In genomic region chr6:22605736-22606135, GRCh38 we compare ENCODE assay signal across 26 cellular contexts. TPM values are rescaled to one million over a fixed set of nuclear protein-coding genes. Genes with fewer than 3 reads are reported as not detected.
DNase-seq lines count a peak whose midpoint lies in the region; ATAC-seq, FAIRE-seq and TF ChIP-seq lines count a peak whose summit lies in the region.
"Had no signal": no experiment of that assay in that cellular context is flagged by ENCODE, and none has a peak within 500 bp of the region (broad histone marks: within the 10 kb centered on the region; RNA-seq: fewer than 3 reads in every experiment).

No MANE protein-coding gene starts in this region.

- no peaks in the 10 kb centered on the region for H3K27me3 ChIP-seq in H1 (replicated peaks in 1 of 4; ENCODE audit: control insufficient read depth in 3 of 4, extremely low read depth in 1 of 4, insufficient read depth in 3 of 4, low read length in 3 of 4)
- H3K27me3 ChIP-seq in tibial artery, result no peaks in the 10 kb centered on the region
- H3K27me3 ChIP-seq: BLaER1 had no signal

- no peak overlapping the region for H3K23ac ChIP-seq in H1 (ENCODE audit: insufficient read length)

- no peak for TF ChIP-seq POLR2A in H1 (IDR thresholded peaks at IDR 0.05; ENCODE audit: control extremely low read depth in 1 of 2, low read depth in 2 of 2, low read length in 2 of 2)

- no peak overlapping the region for H2BK15ac ChIP-seq in H1 (ENCODE audit: low read length)

- no peak overlapping the region for H4K8ac ChIP-seq in H1 (ENCODE audit: extremely low read depth, insufficient read depth, low read length)

- no peak overlapping the region for H2BK120ac ChIP-seq in H1 (replicated peaks; ENCODE audit: low read depth, low read length)

- TF ChIP-seq EP300 in H1 (IDR thresholded peaks at IDR 0.05; ENCODE audit: borderline replicate concordance in 1 of 2, low read depth in 2 of 2, low read length in 2 of 2), result no peak

- H3K27ac Mint-ChIP-seq in WTC11, result peak overlapping the region; percentile 58; the same call in 1 of the 2 replicates
- no peak overlapping the region for H3K27ac Mint-ChIP-seq in endothelial cell (ENCODE audit: unreplicated experiment)
- H3K27ac Mint-ChIP-seq: CD4-positive, alpha-beta T cell had no signal

- POLR2A ChIA-PET in WTC11 (lab: Charles Lee) (no interaction called here), H1 (lab: Charles Lee; ENCODE audit: partially characterized antibody) (no interaction called here)

- H3K9ac ChIP-seq in H1 (replicated peaks in 1 of 4; ENCODE audit: extremely low read depth in 1 of 4, low read depth in 3 of 4, low read length in 3 of 4), result no peak overlapping the region
- H3K9ac ChIP-seq: BLaER1 had no signal

- peaks cover 16% of the 10 kb centered on the region for H3K9me3 Mint-ChIP-seq in WTC11
- H3K9me3 Mint-ChIP-seq in endothelial cell (ENCODE audit: unreplicated experiment), result no peaks in the 10 kb centered on the region
- H3K9me3 Mint-ChIP-seq: CD4-positive, alpha-beta T cell had no signal

- H2BK12ac ChIP-seq in H1 (ENCODE audit: low read depth, low read length), result no peak overlapping the region

- H3K4me3 ChIP-seq in H1 (ENCODE audit: extremely low read depth in 1 of 4, insufficient read depth in 2 of 4, low read depth in 3 of 4, low read length in 4 of 4) (no peak overlapping the region), tibial artery (no peak overlapping the region)
- H3K4me3 ChIP-seq: BLaER1, GM12878, HAP-1 had no signal

- no peak overlapping the region for H3K27ac ChIP-seq in H1 (ENCODE audit: low read depth, low read length)
- no peak overlapping the region for H3K27ac ChIP-seq in tibial artery
- H3K27ac ChIP-seq: BLaER1 had no signal

- DNase-seq in COLO829 (ENCODE audit: low spot score) (peak; percentile 47), WTC11 (ENCODE audit: low spot score) (no peak), H1 (ENCODE audit: low read depth in 1 of 2, low spot score in 2 of 2) (no peak), putamen (ENCODE audit: low spot score) (peak; percentile 11), hypothalamus (lab: John Stamatoyannopoulos, UW) (no peak), endothelial cell (ENCODE audit: low spot score) (no peak), tibial artery (no peak)
- DNase-seq: ACHN; Caco-2; CD4-positive, alpha-beta T cell; DMS 273 treated with DMSO at 0.1 percent for 48 hours; DMS79 treated with DMSO at 0.1 percent for 48 hours; KG1; NCI-H1105; NCI-H146; NCI-H2029 treated with DMSO at 0.1 percent for 48 hours; NCI-H2171; NCI-H524 treated with DMSO at 0.1 percent for 48 hours; NCI-H82; Right ventricle myocardium superior had no signal

- no peak overlapping the region for H3K18ac ChIP-seq in H1 (ENCODE audit: extremely low read depth, low read length)

- no peak overlapping the region for H3K4me3 Mint-ChIP-seq in WTC11
- H3K4me3 Mint-ChIP-seq in endothelial cell (ENCODE audit: unreplicated experiment), result no peak overlapping the region
- H3K4me3 Mint-ChIP-seq: CD4-positive, alpha-beta T cell had no signal

- no peaks in the 10 kb centered on the region for H3K27me3 Mint-ChIP-seq in WTC11 (ENCODE audit: low read depth)
- no peaks in the 10 kb centered on the region for H3K27me3 Mint-ChIP-seq in endothelial cell (ENCODE audit: unreplicated experiment)
- H3K27me3 Mint-ChIP-seq: CD4-positive, alpha-beta T cell had no signal

- H3K4me1 Mint-ChIP-seq in WTC11 (peaks cover 11% of the 10 kb centered on the region), endothelial cell (ENCODE audit: unreplicated experiment) (no peaks in the 10 kb centered on the region)

- no peak for TF ChIP-seq RAD21 in H1 (IDR thresholded peaks at IDR 0.05 in 1 of 2, conservative IDR thresholded peaks at IDR 0.05 in 1 of 2; ENCODE audit: low read depth in 2 of 2, low read length in 2 of 2)

- H3K79me1 ChIP-seq in H1 (ENCODE audit: low read depth, low read length), result no peaks in the 10 kb centered on the region

- no peak overlapping the region for H3K56ac ChIP-seq in H1 (replicated peaks; ENCODE audit: insufficient read length, low read depth, low read length)

- no peak overlapping the region for H3K4ac ChIP-seq in H1 (replicated peaks; ENCODE audit: insufficient read length, low read depth, low read length)

- no peak overlapping the region for H2BK20ac ChIP-seq in H1 (ENCODE audit: low read length)

- H3K36me3 ChIP-seq in H1 (ENCODE audit: control insufficient read depth in 2 of 4, insufficient read depth in 4 of 4, low read length in 3 of 4) (no peaks in the 10 kb centered on the region), tibial artery (no peaks in the 10 kb centered on the region)
- H3K36me3 ChIP-seq: BLaER1, HAP-1 had no signal

- no peak for TF ChIP-seq CTCF in WTC11 (IDR thresholded peaks at IDR 0.05)
- no peak for TF ChIP-seq CTCF in H1 (IDR thresholded peaks at IDR 0.05; ENCODE audit: control extremely low read depth in 1 of 3, insufficient read depth in 1 of 3, low read depth in 1 of 3, low read length in 3 of 3)
- no peak for TF ChIP-seq CTCF in endothelial cell (IDR thresholded peaks at IDR 0.05; ENCODE audit: unreplicated experiment)
- no peak for TF ChIP-seq CTCF in tibial artery (IDR thresholded peaks at IDR 0.05)

- H4K91ac ChIP-seq in H1 (replicated peaks; ENCODE audit: insufficient read length, low read length), result no peak overlapping the region

- H3K79me2 ChIP-seq in H1 (ENCODE audit: control insufficient read depth in 1 of 2, insufficient read depth in 2 of 2, low read length in 2 of 2), result no peaks in the 10 kb centered on the region

- intact Hi-C loops in tibial artery (cut with DNase I; ENCODE audit: low total_unique reads), result no loop called here

- H3K14ac ChIP-seq in H1 (ENCODE audit: insufficient read length), result no peak overlapping the region

- no peak overlapping the region for H4K5ac ChIP-seq in H1 (ENCODE audit: insufficient read length, low read depth, low read length)

- H3K36me3 Mint-ChIP-seq in WTC11, result peaks cover 12% of the 10 kb centered on the region
- H3K36me3 Mint-ChIP-seq in endothelial cell (ENCODE audit: low read depth, unreplicated experiment), result no peaks in the 10 kb centered on the region

- H3K4me1 ChIP-seq in H1 (replicated peaks in 1 of 4; ENCODE audit: control insufficient read depth in 3 of 4, insufficient read depth in 4 of 4, low read length in 3 of 4), result no peaks in the 10 kb centered on the region
- H3K4me1 ChIP-seq in tibial artery, result no peaks in the 10 kb centered on the region
- H3K4me1 ChIP-seq: BLaER1, Caco-2, HAP-1 had no signal

- no peak overlapping the region for H3K4me2 ChIP-seq in H1 (ENCODE audit: insufficient read depth in 1 of 2, low read depth in 2 of 2, low read length in 2 of 2)
- H3K4me2 ChIP-seq: BLaER1 had no signal

- no peak overlapping the region for H2AK5ac ChIP-seq in H1 (ENCODE audit: low read depth, low read length)

- no peak overlapping the region for H2AFZ ChIP-seq in H1 (ENCODE audit: low read length)

- 95% methylated on average over 2 of the region's 2 CpGs; no CpG with 5 or more reads in 1 of the 2 experiments for WGBS in H1 (ENCODE audit: extremely low coverage in 1 of 2, insufficient coverage in 1 of 2, insufficient read length in 1 of 2, insufficient replicate concordance in 2 of 2, low coverage in 1 of 2, low lambda C conversion rate in 2 of 2, missing lambda C conversion rate in 1 of 2), 2 experiments

- no peak overlapping the region for H2BK5ac ChIP-seq in H1 (ENCODE audit: low read depth, low read length)

- FAIRE-seq in H1 (lab: Jason Lieb, UNC), result no peak
- FAIRE-seq: GM12878 had no signal

- no peak for ATAC-seq in WTC11
- ATAC-seq: GM12878 had no signal

- no peaks in the 10 kb centered on the region for H4K20me1 ChIP-seq in H1 (replicated peaks in 1 of 2; ENCODE audit: control insufficient read depth in 1 of 2, insufficient read depth in 2 of 2, low read length in 2 of 2)
- H4K20me1 ChIP-seq: BLaER1 had no signal

- H3K9me3 ChIP-seq in H1 (ENCODE audit: insufficient read depth in 2 of 2, low read depth in 1 of 2, low read length in 1 of 2) (no peaks in the 10 kb centered on the region), tibial artery (no peaks in the 10 kb centered on the region)
- H3K9me3 ChIP-seq: HAP-1 had no signal

- CTCF ChIA-PET in WTC11 (lab: Charles Lee) (no interaction called here), H1 (lab: Charles Lee; ENCODE audit: partially characterized antibody) (interaction anchor here (2.1 kb wide), 1 partner anchor 25 kb away, joined by 5 read pairs; no protein-coding TSS in a partner anchor)

- no peaks in the 10 kb centered on the region for H3K23me2 ChIP-seq in H1 (ENCODE audit: low read depth, low read length)

TF ChIP-seq in WTC11, 78 proteins besides CTCF, POLR2A, EP300 and RAD21 (continues in another document):
- no peak for TF ChIP-seq SOX15 (CRISPR knock-in tag; IDR thresholded peaks at IDR 0.05)
- no peak for TF ChIP-seq IRF1 (CRISPR knock-in tag; IDR thresholded peaks at IDR 0.05)

TF ChIP-seq in H1, 55 proteins besides CTCF, POLR2A, EP300 and RAD21:
- TF ChIP-seq KDM4A (IDR thresholded peaks at IDR 0.05; ENCODE audit: low read depth, low read length, severe bottlenecking) (no peak), CBX8 (IDR thresholded peaks at IDR 0.05; ENCODE audit: borderline replicate concordance, low read depth, low read length) (no peak), ZNF274 (IDR thresholded peaks at IDR 0.05; ENCODE audit: borderline replicate concordance, extremely low read depth, low read length) (no peak), JUND (IDR thresholded peaks at IDR 0.05; ENCODE audit: low read length) (peak; percentile 58; the same call in 1 of the 2 replicates)

RNA-seq across cellular contexts. Expression of gene HDGFL1, which starts 36.4 kb away (rescaled TPM):
- not detected in 3 replicates for total RNA-seq in WTC11 (2021)
- total RNA-seq in H1 (2021; fragmentation: NEBNext Ultra II Directional; extraction: Animal tissue kit (Norgen Biotek cat#: 25700)), result not detected in 2 replicates
- polyA plus RNA-seq in H1 (2011; rRNA removed), result not detected in 2 replicates
- polyA plus RNA-seq in H1 (2011; cell fraction: cytosol; rRNA removed), result not detected
- not detected for polyA plus RNA-seq in H1 (2011; cell fraction: nucleus; rRNA removed)
- not detected in 4 replicates for polyA plus RNA-seq in H1 (2012, experiment 1 of 2)
- not detected for polyA plus RNA-seq in H1 (2012, experiment 2 of 2)
- not detected for polyA plus RNA-seq in H1 (2013, experiment 1 of 2)
- not detected for polyA plus RNA-seq in H1 (2013, experiment 2 of 2)
- not detected in 2 replicates for polyA minus RNA-seq in H1 (2011; rRNA and poly(A)+ RNA removed)
- not detected for polyA minus RNA-seq in H1 (2011; cell fraction: cytosol; rRNA and poly(A)+ RNA removed)
- polyA minus RNA-seq in H1 (2011; cell fraction: nucleus; rRNA and poly(A)+ RNA removed), result not detected
- not detected for total RNA-seq in endothelial cell (ENCODE audit: unreplicated experiment)
- total RNA-seq: Caco-2; CD4-positive, alpha-beta T cell; HT1080; OCI-LY7; Right ventricle myocardium superior; SK-MEL-5 had no signal

Comparison
In these comparisons a context has a peak if more than half of its experiments do, and no peak if none do; other contexts are left out.
1. DNase-seq: peak in COLO829 (single experiment) and putamen (single experiment); none in WTC11 (single experiment), H1 (0 of 2), hypothalamus (0 of 51), endothelial cell (single experiment) and tibial artery (0 of 2).